32 cellular contexts compared by ENCODE assay signal in genomic region chr14:61221906-61222305, GRCh38. TPM values are rescaled to one million over a fixed set of nuclear protein-coding genes. Genes with fewer than 3 reads are reported as not detected.
DNase-seq lines count a peak whose midpoint lies in the region; ATAC-seq and TF ChIP-seq lines count a peak whose summit lies in the region.
"Had no signal": no experiment of that assay in that cellular context is flagged by ENCODE, and none has a peak within 500 bp of the region (broad histone marks: within the 10 kb centered on the region; RNA-seq: fewer than 3 reads in every experiment).

No MANE protein-coding gene starts in this region.

- no peak for TF ChIP-seq EP300 in upper lobe of left lung (IDR thresholded peaks at IDR 0.05)

- no peak for ATAC-seq in stimulated activated memory B cell treated with anti-CD40 and anti-IgM and Interleukin-4, amounts not matched to agents 10 μg/mL and 1 μg/mL and 100 μg/mL, for 72 hours
- no peak for ATAC-seq in upper lobe of left lung (ENCODE audit: low FRiP score in 2 of 2)
- ATAC-seq: gastroesophageal sphincter, left lobe of liver, right cardiac atrium had no signal

- TF ChIP-seq POLR2A in upper lobe of left lung (IDR thresholded peaks at IDR 0.05): no peak

- peaks cover 2% of the 10 kb centered on the region for H3K27me3 Mint-ChIP-seq in mesothelial cell of epicardium (ENCODE audit: low read depth)
- peaks cover 49% of the 10 kb centered on the region for H3K27me3 Mint-ChIP-seq in stimulated activated memory B cell treated with anti-CD40 and anti-IgM and Interleukin-4, amounts not matched to agents 10 μg/mL and 1 μg/mL and 100 μg/mL, for 72 hours

- WGBS in upper lobe of left lung, 2 donors: 31 to 36% methylated on average over 3 of the region's 3 CpGs

- H3K27me3 ChIP-seq in upper lobe of left lung (no peaks in the 10 kb centered on the region), dorsolateral prefrontal cortex (peaks cover 0 to 9% (median 0%) of the 10 kb centered on the region in 45 donors)
- H3K27me3 ChIP-seq: cardiac muscle cell, gastroesophageal sphincter, tibial artery had no signal

- intact Hi-C loops in dorsolateral prefrontal cortex (cut with DNase I): no loop called here

- peak overlapping the region; percentile 65 for H3K27ac Mint-ChIP-seq in mesothelial cell of epicardium
- no peak overlapping the region for H3K27ac Mint-ChIP-seq in stimulated activated memory B cell treated with anti-CD40 and anti-IgM and Interleukin-4, amounts not matched to agents 10 μg/mL and 1 μg/mL and 100 μg/mL, for 72 hours
- H3K27ac Mint-ChIP-seq: activated CD4-positive, alpha-beta T cell treated with anti-CD3 and anti-CD28 coated beads, Interleukin-2, amount 10 ng/mL, durations not matched to agents 7 days and 5 days; activated T-helper 1 cell treated with anti-CD3 and anti-CD28 coated beads, Interleukin-12 subunit alpha, Interleukin-12 subunit beta, Interleukin-2, Interleukin-4 antibody, amounts not matched to agents 30 ng/mL and 10 ng/mL and 1 ng/mL, durations not matched to agents 14 hours and 24 hours and 36 hours; immature natural killer cell; naive B cell; T-helper 2 cell treated with Interferon-gamma antibody and Interleukin-4, amounts not matched to agents 5 μg/mL and 100 μg/mL, for 36 hours had no signal

- no peaks in the 10 kb centered on the region for H3K9me3 Mint-ChIP-seq in mesothelial cell of epicardium
- no peaks in the 10 kb centered on the region for H3K9me3 Mint-ChIP-seq in stimulated activated memory B cell treated with anti-CD40 and anti-IgM and Interleukin-4, amounts not matched to agents 10 μg/mL and 1 μg/mL and 100 μg/mL, for 72 hours
- H3K9me3 Mint-ChIP-seq: activated CD4-positive, alpha-beta T cell treated with anti-CD3 and anti-CD28 coated beads, Interleukin-2, amount 10 ng/mL, durations not matched to agents 7 days and 5 days; activated T-helper 1 cell treated with anti-CD3 and anti-CD28 coated beads, Interleukin-12 subunit alpha, Interleukin-12 subunit beta, Interleukin-2, Interleukin-4 antibody, amounts not matched to agents 30 ng/mL and 10 ng/mL and 1 ng/mL, durations not matched to agents 14 hours and 24 hours and 36 hours; CD8-positive, alpha-beta memory T cell; naive B cell; T-helper 2 cell treated with Interferon-gamma antibody and Interleukin-4, amounts not matched to agents 5 μg/mL and 100 μg/mL, for 36 hours had no signal

- no peaks in the 10 kb centered on the region for H3K36me3 Mint-ChIP-seq in mesothelial cell of epicardium
- no peaks in the 10 kb centered on the region for H3K36me3 Mint-ChIP-seq in stimulated activated memory B cell treated with anti-CD40 and anti-IgM and Interleukin-4, amounts not matched to agents 10 μg/mL and 1 μg/mL and 100 μg/mL, for 72 hours
- H3K36me3 Mint-ChIP-seq: CD8-positive, alpha-beta memory T cell; immature natural killer cell; naive B cell had no signal

- H3K36me3 ChIP-seq in upper lobe of left lung: no peaks in the 10 kb centered on the region
- H3K36me3 ChIP-seq: cardiac muscle cell, gastroesophageal sphincter, tibial artery, WERI-Rb-1 had no signal

- TF ChIP-seq CTCF in mesothelial cell of epicardium (IDR thresholded peaks at IDR 0.05; ENCODE audit: unreplicated experiment) (no peak), upper lobe of left lung (IDR thresholded peaks at IDR 0.05) (no peak), dorsolateral prefrontal cortex (IDR thresholded peaks at IDR 0.05 in 54 of 56, conservative IDR thresholded peaks at IDR 0.05 in 2 of 56; ENCODE audit: low read depth in 1 of 56, partially characterized antibody in 56 of 56) (no peak)

- H3K27ac ChIP-seq in upper lobe of left lung (no peak overlapping the region), dorsolateral prefrontal cortex (no peak overlapping the region)
- H3K27ac ChIP-seq: cardiac muscle cell, gastroesophageal sphincter, tibial artery, WERI-Rb-1 had no signal

- DNase-seq in NCI-H2029 treated with DMSO at 0.1 percent for 48 hours (lab: John Stamatoyannopoulos, UW): peak; percentile 57
- no peak for DNase-seq in NCI-H2029 (lab: John Stamatoyannopoulos, UW)
- DNase-seq in NCI-H526 treated with DMSO at 0.1 percent for 48 hours (lab: John Stamatoyannopoulos, UW): peak; percentile 63
- no peak for DNase-seq in mesothelial cell of epicardium (ENCODE audit: low spot score in 2 of 2, unreplicated experiment in 2 of 2)
- DNase-seq in activated effector memory CD4-positive, alpha-beta T cell treated with Interleukin-2 at 50 U/mL for 16 hours: no peak
- no peak for DNase-seq in upper lobe of left lung
- DNase-seq in dorsolateral prefrontal cortex: no peak
- DNase-seq: activated CD4-positive, alpha-beta T cell treated with anti-CD3 and anti-CD28 coated beads, Interleukin-2, amount 10 ng/mL, durations not matched to agents 7 days and 5 days; activated naive CD4-positive, alpha-beta T cell treated with anti-CD3 and anti-CD28 coated beads, Interleukin-2, amount 50 U/mL, for 16 hours; AML-193; anterior cingulate cortex; CD8-positive, alpha-beta memory T cell; cortex of kidney; hippocampal formation; immature natural killer cell; mesenchymal stem cell; naive B cell; NCI-H187 treated with DMSO at 0.1 percent for 48 hours; NCI-H524; occipital lobe; right cardiac atrium; stimulated activated CD4-positive, alpha-beta T cell treated with anti-CD3 and anti-CD28 coated beads, Interleukin-4, amount 100 ng/mL, for 1 hour; stimulated activated naive CD4-positive, alpha-beta T cell; tibial artery; WERI-Rb-1 had no signal

- H3K9me3 ChIP-seq in upper lobe of left lung: no peaks in the 10 kb centered on the region
- H3K9me3 ChIP-seq: gastroesophageal sphincter, tibial artery had no signal

- H3K4me1 Mint-ChIP-seq in mesothelial cell of epicardium: peaks cover 83% of the 10 kb centered on the region
- no peaks in the 10 kb centered on the region for H3K4me1 Mint-ChIP-seq in stimulated activated memory B cell treated with anti-CD40 and anti-IgM and Interleukin-4, amounts not matched to agents 10 μg/mL and 1 μg/mL and 100 μg/mL, for 72 hours
- H3K4me1 Mint-ChIP-seq: activated CD4-positive, alpha-beta T cell treated with anti-CD3 and anti-CD28 coated beads, Interleukin-2, amount 10 ng/mL, durations not matched to agents 7 days and 5 days; CD8-positive, alpha-beta memory T cell; immature natural killer cell; naive B cell had no signal

- no peaks in the 10 kb centered on the region for H3K4me1 ChIP-seq in upper lobe of left lung

- no peak overlapping the region for H3K4me3 Mint-ChIP-seq in mesothelial cell of epicardium
- no peak overlapping the region for H3K4me3 Mint-ChIP-seq in stimulated activated memory B cell treated with anti-CD40 and anti-IgM and Interleukin-4, amounts not matched to agents 10 μg/mL and 1 μg/mL and 100 μg/mL, for 72 hours
- H3K4me3 Mint-ChIP-seq: activated CD4-positive, alpha-beta T cell treated with anti-CD3 and anti-CD28 coated beads, Interleukin-2, amount 10 ng/mL, durations not matched to agents 7 days and 5 days; activated T-helper 1 cell treated with anti-CD3 and anti-CD28 coated beads, Interleukin-12 subunit alpha, Interleukin-12 subunit beta, Interleukin-2, Interleukin-4 antibody, amounts not matched to agents 30 ng/mL and 10 ng/mL and 1 ng/mL, durations not matched to agents 14 hours and 24 hours and 36 hours; CD8-positive, alpha-beta memory T cell; immature natural killer cell; naive B cell; T-helper 2 cell treated with Interferon-gamma antibody and Interleukin-4, amounts not matched to agents 5 μg/mL and 100 μg/mL, for 36 hours had no signal

- H3K4me3 ChIP-seq in upper lobe of left lung (no peak overlapping the region), dorsolateral prefrontal cortex (no peak overlapping the region)
- H3K4me3 ChIP-seq: cardiac muscle cell, gastroesophageal sphincter, tibial artery had no signal

RNA-seq across cellular contexts. Expression of gene TMEM30B, which starts 59.2 kb away (rescaled TPM):
- total RNA-seq in mesothelial cell of epicardium (10.1 to 11.2 TPM (median 10.6 TPM) in 3 replicates), upper lobe of left lung (10 to 100 TPM; 15.7 to 59.7 (median 26.4) TPM), dorsolateral prefrontal cortex (1 to 10 TPM in 30 of 120 experiments, under 1 TPM in 86, not detected in 4; 0.10 to 5.3 (median 0.61) TPM)
- total RNA-seq: A172 had no signal

Comparison
In these comparisons a context has a peak if more than half of its experiments do, and no peak if none do; other contexts are left out.
1. DNase-seq: peak in NCI-H2029 treated with DMSO at 0.1 percent for 48 hours (single experiment) and NCI-H526 treated with DMSO at 0.1 percent for 48 hours (single experiment); none in NCI-H2029 (single experiment), mesothelial cell of epicardium (0 of 2), activated effector memory CD4-positive, alpha-beta T cell treated with Interleukin-2 at 50 U/mL for 16 hours (single experiment), upper lobe of left lung (0 of 2) and dorsolateral prefrontal cortex (0 of 10).